28 cellular contexts compared by ENCODE assay signal in the genomic region with DNA sequence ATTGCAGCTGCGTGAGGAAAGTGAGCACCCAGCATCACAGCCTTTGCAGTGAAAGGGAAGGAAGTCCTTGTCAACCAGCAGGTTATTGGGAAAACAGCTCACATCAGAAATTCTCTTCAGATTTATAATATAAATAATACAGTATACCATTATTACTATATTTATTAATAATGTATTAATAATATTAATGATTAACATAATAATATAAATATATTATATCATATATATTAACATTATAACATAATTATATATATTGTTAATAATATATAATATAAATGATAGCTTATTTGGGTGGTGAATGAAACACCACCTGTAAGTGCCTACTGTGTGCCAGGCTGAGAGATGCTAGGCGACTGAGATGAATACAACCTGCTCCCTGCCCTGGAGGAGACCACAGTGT.
"Had no signal": no experiment of that assay in that cellular context is flagged by ENCODE, and none has a peak within 500 bp of the region (broad histone marks: within the 10 kb centered on the region; RNA-seq: fewer than 3 reads in every experiment).

No MANE protein-coding gene starts in this region.

- H3K4me1 Mint-ChIP-seq: nephron; stimulated activated effector memory CD8-positive, alpha-beta T cell treated with anti-CD3 and anti-CD28 coated beads, Interleukin-12 subunit alpha, Interleukin-12 subunit beta, amount 100 ng/mL, for 72 hours; stimulated activated naive B cell treated with anti-CD40 and anti-IgM and Interleukin-4, amounts not matched to agents 10 μg/mL and 1 μg/mL and 100 μg/mL, for 72 hours had no signal

- H3K27ac Mint-ChIP-seq: nephron; neural progenitor cell; progenitor cell of endocrine pancreas; stimulated activated effector memory CD8-positive, alpha-beta T cell treated with anti-CD3 and anti-CD28 coated beads, Interleukin-12 subunit alpha, Interleukin-12 subunit beta, amount 100 ng/mL, for 72 hours; stimulated activated naive B cell treated with anti-CD40 and anti-IgM and Interleukin-4, amounts not matched to agents 10 μg/mL and 1 μg/mL and 100 μg/mL, for 72 hours; stimulated activated naive CD8-positive, alpha-beta T cell treated with anti-CD3 and anti-CD28 coated beads, Interleukin-15, Interleukin-2, amounts not matched to agents 100 ng/mL and 50 ng/mL, for 24 hours had no signal

- H3K9ac ChIP-seq: neural progenitor cell, parathyroid adenoma had no signal

- H3K36me3 ChIP-seq: neural progenitor cell, ovary, right lobe of liver, sigmoid colon, stomach, thoracic aorta, thyroid gland, tibial nerve, upper lobe of left lung, vagina had no signal

- FAIRE-seq: small intestine, urothelium cell line had no signal

- H3K9me3 ChIP-seq: ovary, psoas muscle, right lobe of liver, sigmoid colon, stomach, thoracic aorta, thyroid gland, tibial nerve, upper lobe of left lung, vagina had no signal

- H3K27ac ChIP-seq: neural progenitor cell, ovary, parathyroid adenoma, psoas muscle, right lobe of liver, sigmoid colon, stomach, thoracic aorta, thyroid gland, tibial nerve, upper lobe of left lung, vagina had no signal

- ATAC-seq: psoas muscle; right cardiac atrium; right lobe of liver; stimulated activated effector memory CD8-positive, alpha-beta T cell treated with anti-CD3 and anti-CD28 coated beads, Interleukin-12 subunit alpha, Interleukin-12 subunit beta, amount 100 ng/mL, for 72 hours; stimulated activated naive B cell treated with anti-CD40 and anti-IgM and Interleukin-4, amounts not matched to agents 10 μg/mL and 1 μg/mL and 100 μg/mL, for 72 hours had no signal

- H3K4me1 ChIP-seq: psoas muscle, right lobe of liver, sigmoid colon, stomach, tibial nerve, upper lobe of left lung, vagina had no signal

- H3K4me3 Mint-ChIP-seq: nephron; neural progenitor cell; stimulated activated effector memory CD8-positive, alpha-beta T cell treated with anti-CD3 and anti-CD28 coated beads, Interleukin-12 subunit alpha, Interleukin-12 subunit beta, amount 100 ng/mL, for 72 hours; stimulated activated naive B cell treated with anti-CD40 and anti-IgM and Interleukin-4, amounts not matched to agents 10 μg/mL and 1 μg/mL and 100 μg/mL, for 72 hours; stimulated activated naive CD8-positive, alpha-beta T cell treated with anti-CD3 and anti-CD28 coated beads, Interleukin-15, Interleukin-2, amounts not matched to agents 100 ng/mL and 50 ng/mL, for 24 hours had no signal

- DNase-seq: occipital lobe; ovary; posterior cingulate gyrus; psoas muscle; right cardiac atrium; small intestine; stimulated activated CD4-positive, alpha-beta T cell treated with anti-CD3 and anti-CD28 coated beads, Interleukin-15, amount 100 ng/mL, for 24 hours; stimulated activated CD4-positive, alpha-beta T cell treated with anti-CD3 and anti-CD28 coated beads, Interleukin-2, amount 100 ng/mL, for 24 hours; stimulated activated CD4-positive, alpha-beta T cell treated with anti-CD3 and anti-CD28 coated beads, Interleukin-2, amount 100 ng/mL, for 48 hours; stimulated activated CD4-positive, alpha-beta T cell treated with anti-CD3 and anti-CD28 coated beads, Interleukin-4, amount 100 ng/mL, for 24 hours; stimulated activated naive B cell treated with anti-CD40 and anti-IgM and Interleukin-4, amounts not matched to agents 10 μg/mL and 1 μg/mL and 100 μg/mL, for 72 hours; stimulated activated naive CD4-positive, alpha-beta T cell treated with Interleukin-2 at 50 U/mL for 16 hours; stomach; thyroid gland; trophoblast cell; upper lobe of left lung had no signal

- H3K9me3 Mint-ChIP-seq: nephron; neural progenitor cell; stimulated activated effector memory CD8-positive, alpha-beta T cell treated with anti-CD3 and anti-CD28 coated beads, Interleukin-12 subunit alpha, Interleukin-12 subunit beta, amount 100 ng/mL, for 72 hours; stimulated activated naive B cell treated with anti-CD40 and anti-IgM and Interleukin-4, amounts not matched to agents 10 μg/mL and 1 μg/mL and 100 μg/mL, for 72 hours; stimulated activated naive CD8-positive, alpha-beta T cell treated with anti-CD3 and anti-CD28 coated beads, Interleukin-15, Interleukin-2, amounts not matched to agents 100 ng/mL and 50 ng/mL, for 24 hours had no signal

- H3K27me3 ChIP-seq: neural progenitor cell, ovary, right lobe of liver, thyroid gland, tibial nerve, upper lobe of left lung, vagina had no signal

- H3K36me3 Mint-ChIP-seq: neural progenitor cell; stimulated activated effector memory CD8-positive, alpha-beta T cell treated with anti-CD3 and anti-CD28 coated beads, Interleukin-12 subunit alpha, Interleukin-12 subunit beta, amount 100 ng/mL, for 72 hours; stimulated activated naive B cell treated with anti-CD40 and anti-IgM and Interleukin-4, amounts not matched to agents 10 μg/mL and 1 μg/mL and 100 μg/mL, for 72 hours had no signal

- H3K4me2 ChIP-seq: neural progenitor cell had no signal

- H3K4me3 ChIP-seq: neural progenitor cell, ovary, psoas muscle, right lobe of liver, sigmoid colon, stomach, thoracic aorta, thyroid gland, tibial nerve, upper lobe of left lung, vagina had no signal
